Comparison of ENCODE assay signal across 9 cellular contexts in the genomic region with DNA sequence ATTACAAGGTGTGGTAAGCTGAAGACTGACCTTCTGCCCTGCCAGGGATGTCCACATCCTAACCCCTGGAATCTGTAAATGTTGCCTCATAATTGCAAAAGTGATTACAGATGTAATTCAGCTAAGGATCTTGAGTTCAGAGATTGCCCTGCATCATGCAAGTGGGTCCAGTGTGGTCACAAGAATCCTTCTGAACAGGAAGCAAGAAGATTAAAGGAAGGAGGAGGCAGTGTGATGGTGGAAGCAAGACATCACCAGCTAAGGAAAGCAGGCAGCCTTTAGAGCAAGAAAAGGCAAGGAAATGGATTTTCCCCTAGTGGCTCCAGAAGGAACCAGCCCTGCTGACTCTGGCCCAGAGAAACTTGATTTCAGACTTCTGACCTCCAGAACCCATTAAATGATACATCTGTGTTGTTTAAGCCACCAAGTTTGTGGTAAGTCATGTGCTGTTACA.
A peak's percentile ranks its signal among the peaks of the same experiment; 100 is the strongest.
DNase-seq lines count a peak whose midpoint lies in the region; ATAC-seq, FAIRE-seq and TF ChIP-seq lines count a peak whose summit lies in the region.
"Had no signal": no experiment of that assay in that cellular context is flagged by ENCODE, and none has a peak within 500 bp of the region (broad histone marks: within the 10 kb centered on the region; RNA-seq: fewer than 3 reads in every experiment).

No MANE protein-coding gene starts in this region.

- H3K36me3 ChIP-seq in astrocyte (ENCODE audit: insufficient read depth, low read length): no peaks in the 10 kb centered on the region

- H3K27me3 ChIP-seq in astrocyte (ENCODE audit: insufficient read depth, low read length): no peaks in the 10 kb centered on the region
- no peaks in the 10 kb centered on the region for H3K27me3 ChIP-seq in dorsolateral prefrontal cortex

- no peaks in the 10 kb centered on the region for H3K36me3 Mint-ChIP-seq in astrocyte (ENCODE audit: low read depth, unreplicated experiment)

- intact Hi-C loops in dorsolateral prefrontal cortex (cut with DNase I): no loop called here

- no peaks in the 10 kb centered on the region for H3K9me3 Mint-ChIP-seq in astrocyte (ENCODE audit: unreplicated experiment)

- H2AFZ ChIP-seq in astrocyte (ENCODE audit: low read depth, low read length): no peak overlapping the region

- peak; percentile 75 for DNase-seq in AG10803 (ENCODE audit: low read depth)
- DNase-seq in HCEC 1CT: peak; percentile 60
- DNase-seq in astrocyte (ENCODE audit: low read depth): no peak
- peak; percentile 20 for DNase-seq in kidney tubule cell (ENCODE audit: low spot score)
- no peak for DNase-seq in NCI-H1092 (lab: John Stamatoyannopoulos, UW)
- no peak for DNase-seq in NCI-H774 (lab: John Stamatoyannopoulos, UW)
- no peak for DNase-seq in dorsolateral prefrontal cortex
- DNase-seq: DMS79 had no signal

- peak; percentile 37 for TF ChIP-seq CTCF in AG10803 (conservative IDR thresholded peaks at IDR 0.05; ENCODE audit: low read length)
- TF ChIP-seq CTCF in astrocyte (IDR thresholded peaks at IDR 0.05; ENCODE audit: insufficient read depth, low read depth, low read length): peak; percentile 38
- peak in 9 of 56 donors; percentile 13 to 35 (median 22) for TF ChIP-seq CTCF in dorsolateral prefrontal cortex (IDR thresholded peaks at IDR 0.05 in 54 of 56, conservative IDR thresholded peaks at IDR 0.05 in 2 of 56; ENCODE audit: low read depth in 1 of 56, partially characterized antibody in 56 of 56)

- H3K4me2 ChIP-seq in astrocyte (ENCODE audit: low read length): no peak overlapping the region

- peaks cover 15% of the 10 kb centered on the region for H3K4me1 ChIP-seq in astrocyte (ENCODE audit: insufficient read depth, low read length)

- H3K27ac Mint-ChIP-seq in astrocyte (ENCODE audit: unreplicated experiment): peak overlapping the region; percentile 2

- peaks cover 45% of the 10 kb centered on the region for H3K79me2 ChIP-seq in astrocyte (ENCODE audit: insufficient read depth, low read length)

- FAIRE-seq in astrocyte (lab: Jason Lieb, UNC): no peak

- H3K4me3 ChIP-seq in AG10803 (ENCODE audit: low read length): no peak overlapping the region
- no peak overlapping the region for H3K4me3 ChIP-seq in astrocyte (ENCODE audit: insufficient read depth, low read depth, low read length)
- H3K4me3 ChIP-seq in dorsolateral prefrontal cortex: no peak overlapping the region

- peaks cover 18% of the 10 kb centered on the region for H3K4me1 Mint-ChIP-seq in astrocyte (ENCODE audit: low read depth, unreplicated experiment)

- ATAC-seq in GM21526 (IDR thresholded peaks at IDR 0.05; ENCODE audit: low FRiP score, unreplicated experiment): no peak

- H3K27me3 Mint-ChIP-seq in astrocyte (ENCODE audit: low read depth, unreplicated experiment): no peaks in the 10 kb centered on the region

- H3K9ac ChIP-seq in astrocyte (ENCODE audit: low read length): no peak overlapping the region

- H4K20me1 ChIP-seq in astrocyte (ENCODE audit: insufficient read depth, low read length): peaks cover 37% of the 10 kb centered on the region

- H3K4me3 Mint-ChIP-seq in astrocyte (ENCODE audit: unreplicated experiment): no peak overlapping the region

- H3K27ac ChIP-seq in astrocyte (ENCODE audit: low read depth, low read length): no peak overlapping the region
- no peak overlapping the region for H3K27ac ChIP-seq in dorsolateral prefrontal cortex

- no peaks in the 10 kb centered on the region for H3K9me3 ChIP-seq in astrocyte (ENCODE audit: insufficient read depth, low read depth, low read length)

Comparison
In these comparisons a context has a peak if more than half of its experiments do, and no peak if none do; other contexts are left out.
1. DNase-seq: peak in AG10803 (single experiment), HCEC 1CT (single experiment) and kidney tubule cell (single experiment); none in astrocyte (single experiment), NCI-H1092 (single experiment), NCI-H774 (single experiment) and dorsolateral prefrontal cortex (0 of 10).